ENCODE assay signal across 27 cellular contexts in genomic region chr6:169140986-169141495, GRCh38.
DNase-seq lines count a peak whose midpoint lies in the region; ATAC-seq and TF ChIP-seq lines count a peak whose summit lies in the region.
"Had no signal": no experiment of that assay in that cellular context is flagged by ENCODE, and none has a peak within 500 bp of the region (broad histone marks: within the 10 kb centered on the region; RNA-seq: fewer than 3 reads in every experiment).

No MANE protein-coding gene starts in this region.

- H3K9me3 Mint-ChIP-seq in nephron: peaks cover 17% of the 10 kb centered on the region
- H3K9me3 Mint-ChIP-seq: activated CD4-positive, alpha-beta T cell treated with anti-CD3 and anti-CD28 coated beads, Interleukin-2, amount 10 ng/mL, durations not matched to agents 24 days and 14 days; activated naive CD4-positive, alpha-beta T cell treated with anti-CD3 and anti-CD28 coated beads, Interleukin-2, amount 50 U/mL, for 72 hours; GM23338; natural killer cell; stimulated activated naive CD8-positive, alpha-beta T cell treated with anti-CD3 and anti-CD28 coated beads, Interleukin-15, amount 100 ng/mL, for 72 hours had no signal

- intact Hi-C loops in Right ventricle myocardium superior (cut with DNase I): no loop called here

- H3K4me1 Mint-ChIP-seq in nephron: peaks cover 52% of the 10 kb centered on the region
- H3K4me1 Mint-ChIP-seq: activated CD4-positive, alpha-beta T cell treated with anti-CD3 and anti-CD28 coated beads, Interleukin-2, amount 10 ng/mL, durations not matched to agents 24 days and 14 days; GM23338; natural killer cell; stimulated activated naive CD8-positive, alpha-beta T cell treated with anti-CD3 and anti-CD28 coated beads, Interleukin-15, amount 100 ng/mL, for 72 hours had no signal

- H3K27me3 ChIP-seq in right atrium auricular region (no peaks in the 10 kb centered on the region), stomach smooth muscle (ENCODE audit: control insufficient read depth in 1 of 2, insufficient read depth in 2 of 2, low read length in 2 of 2) (no peaks in the 10 kb centered on the region)
- H3K27me3 ChIP-seq: SJCRH30, upper lobe of left lung had no signal

- H3K4me3 Mint-ChIP-seq in nephron: no peak overlapping the region
- H3K4me3 Mint-ChIP-seq: activated CD4-positive, alpha-beta T cell treated with anti-CD3 and anti-CD28 coated beads, Interleukin-2, amount 10 ng/mL, durations not matched to agents 24 days and 14 days; GM23338; natural killer cell; stimulated activated naive CD8-positive, alpha-beta T cell treated with anti-CD3 and anti-CD28 coated beads, Interleukin-15, amount 100 ng/mL, for 72 hours had no signal

- H3K9me3 ChIP-seq in right atrium auricular region: no peaks in the 10 kb centered on the region
- H3K9me3 ChIP-seq in stomach smooth muscle (ENCODE audit: control insufficient read depth in 2 of 2, low read length in 2 of 2): no peaks in the 10 kb centered on the region
- H3K9me3 ChIP-seq: A549, lower lobe of right lung, upper lobe of left lung had no signal

- no peaks in the 10 kb centered on the region for H3K36me3 Mint-ChIP-seq in nephron (ENCODE audit: low read depth)
- H3K36me3 Mint-ChIP-seq: activated naive CD4-positive, alpha-beta T cell treated with anti-CD3 and anti-CD28 coated beads, Interleukin-2, amount 50 U/mL, for 72 hours; natural killer cell had no signal

- no peak for DNase-seq in right atrium auricular region (ENCODE audit: low spot score)
- DNase-seq in Right ventricle myocardium superior: no peak
- no peak for DNase-seq in NCI-H524 (lab: John Stamatoyannopoulos, UW)
- no peak for DNase-seq in HUDEP-2 (lab: John Stamatoyannopoulos, UW; ENCODE audit: unreplicated experiment in 76 of 76)
- DNase-seq: activated CD4-positive, alpha-beta T cell treated with anti-CD3 and anti-CD28 coated beads, Interleukin-2, amount 10 ng/mL, durations not matched to agents 24 days and 14 days; activated effector memory CD4-positive, alpha-beta T cell treated with Interleukin-2 at 50 U/mL for 16 hours; activated T-cell treated with anti-CD3 and anti-CD28 coated beads, Interleukin-2, amount 50 U/mL, for 1 hour; Calu3; DMS79; effector CD4-positive, alpha-beta T cell; lower lobe of right lung; natural killer cell; NCI-H1105 treated with DMSO at 0.1 percent for 48 hours; NCI-H187 treated with DMSO at 0.1 percent for 48 hours; NCI-H2171; SJCRH30; stimulated activated naive CD8-positive, alpha-beta T cell treated with anti-CD3 and anti-CD28 coated beads, Interleukin-15, amount 100 ng/mL, for 72 hours; T1000 had no signal

- no peak for ATAC-seq in Right ventricle myocardium superior (ENCODE audit: poor library complexity)
- no peak for ATAC-seq in GM19023 (IDR thresholded peaks at IDR 0.05; ENCODE audit: unreplicated experiment)
- ATAC-seq in HG03108 (IDR thresholded peaks at IDR 0.05; ENCODE audit: unreplicated experiment): no peak
- ATAC-seq: A549; activated naive CD4-positive, alpha-beta T cell treated with anti-CD3 and anti-CD28 coated beads, Interleukin-2, amount 50 U/mL, for 72 hours; GM23338; K562; natural killer cell; stimulated activated naive CD8-positive, alpha-beta T cell treated with anti-CD3 and anti-CD28 coated beads, Interleukin-15, amount 100 ng/mL, for 72 hours had no signal

- no peak for TF ChIP-seq CTCF in right atrium auricular region (IDR thresholded peaks at IDR 0.05)
- no peak for TF ChIP-seq CTCF in nephron (IDR thresholded peaks at IDR 0.05; ENCODE audit: unreplicated experiment in 3 of 3)

- H3K27me3 Mint-ChIP-seq in nephron (ENCODE audit: low read depth): peaks cover 5% of the 10 kb centered on the region
- H3K27me3 Mint-ChIP-seq: activated CD4-positive, alpha-beta T cell treated with anti-CD3 and anti-CD28 coated beads, Interleukin-2, amount 10 ng/mL, durations not matched to agents 24 days and 14 days had no signal

- peak overlapping the region; percentile 71 to 89 (median 73) for H3K27ac Mint-ChIP-seq in nephron
- H3K27ac Mint-ChIP-seq: activated CD4-positive, alpha-beta T cell treated with anti-CD3 and anti-CD28 coated beads, Interleukin-2, amount 10 ng/mL, durations not matched to agents 24 days and 14 days; activated naive CD4-positive, alpha-beta T cell treated with anti-CD3 and anti-CD28 coated beads, Interleukin-2, amount 50 U/mL, for 72 hours; GM23338; natural killer cell; stimulated activated naive CD8-positive, alpha-beta T cell treated with anti-CD3 and anti-CD28 coated beads, Interleukin-15, amount 100 ng/mL, for 72 hours had no signal

- H3K36me3 ChIP-seq in right atrium auricular region: no peaks in the 10 kb centered on the region
- H3K36me3 ChIP-seq in stomach smooth muscle (ENCODE audit: control insufficient read depth in 2 of 2, insufficient read depth in 2 of 2, low read length in 2 of 2): no peaks in the 10 kb centered on the region
- H3K36me3 ChIP-seq: lower lobe of right lung, SJCRH30, upper lobe of left lung had no signal

- no peak overlapping the region for H3K9ac ChIP-seq in stomach smooth muscle (ENCODE audit: low read length in 2 of 2)

- peak overlapping the region; percentile 52 to 60 for H3K27ac ChIP-seq in right atrium auricular region
- peak overlapping the region; percentile 79 for H3K27ac ChIP-seq in stomach smooth muscle (ENCODE audit: low read length)
- H3K27ac ChIP-seq: A549, lower lobe of right lung, SJCRH30 had no signal

- H3K4me1 ChIP-seq in right atrium auricular region (peaks cover 0 to 15% of the 10 kb centered on the region in 2 donors), stomach smooth muscle (ENCODE audit: control insufficient read depth, insufficient read depth, low read length) (peaks cover 31% of the 10 kb centered on the region)
- H3K4me1 ChIP-seq: A549, lower lobe of right lung had no signal

- H3K4me3 ChIP-seq in right atrium auricular region (no peak overlapping the region), stomach smooth muscle (ENCODE audit: low read length in 2 of 2) (peak overlapping the region in 1 of 2 donors; percentile 38)
- H3K4me3 ChIP-seq: A549, GM23338, K562, lower lobe of right lung, SJCRH30, upper lobe of left lung had no signal
